In the genomic region with DNA sequence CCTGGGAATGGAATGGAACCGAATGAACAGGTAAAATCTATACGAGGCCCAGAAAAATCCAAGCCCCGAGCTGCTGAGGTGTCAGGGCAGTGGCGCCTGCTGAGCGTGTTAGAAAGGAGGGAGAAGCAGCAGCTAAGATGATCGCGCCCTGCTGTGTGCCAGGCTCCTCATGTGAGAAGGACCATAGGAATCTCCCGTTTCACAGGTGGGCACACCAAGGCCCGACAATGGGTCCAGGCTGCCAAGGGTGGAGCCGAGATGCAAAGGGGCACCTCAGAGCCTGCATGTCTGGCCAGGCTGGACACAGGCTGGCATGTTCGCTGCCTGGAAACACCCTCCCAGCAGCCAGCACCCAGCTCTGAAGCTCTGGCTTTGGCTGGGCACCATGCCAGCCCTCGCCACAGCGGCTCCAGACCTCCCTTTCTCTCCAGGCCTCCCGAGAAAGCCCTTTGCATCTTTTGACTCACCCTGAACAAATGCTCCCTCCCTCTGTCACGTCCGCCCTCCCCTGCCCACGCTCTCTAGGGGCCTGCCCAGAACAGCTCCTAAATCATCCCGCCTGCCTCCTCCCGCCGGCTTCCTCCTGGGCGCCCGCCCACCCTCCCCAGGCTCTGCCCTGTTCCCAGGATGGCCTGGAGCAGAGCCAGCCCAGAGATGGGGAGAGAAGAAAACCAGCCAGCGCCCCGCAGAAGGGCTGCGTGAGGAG, we compare ENCODE assay signal across 8 cellular contexts.
DNase-seq lines count a peak whose midpoint lies in the region; ATAC-seq and TF ChIP-seq lines count a peak whose summit lies in the region.

No MANE protein-coding gene starts in this region.

- H3K9me3 ChIP-seq in body of pancreas (no peaks in the 10 kb centered on the region), thymus (ENCODE audit: control insufficient read depth) (no peaks in the 10 kb centered on the region)

- peak; percentile 1 for DNase-seq in activated naive CD4-positive, alpha-beta T cell treated with anti-CD3 and anti-CD28 coated beads, Interleukin-2, amount 10 ng/mL, durations not matched to agents 7 days and 5 days
- DNase-seq in activated naive CD4-positive, alpha-beta T cell (lab: John Stamatoyannopoulos, UW), result no peak
- DNase-seq in NCI-H2171 (lab: John Stamatoyannopoulos, UW) (peak; percentile 91), body of pancreas (peak; percentile 44 to 73 (median 66)), kidney tubule cell (ENCODE audit: low spot score) (peak; percentile 99)
- no peak for DNase-seq in activated CD4-positive, alpha-beta memory T cell treated with anti-CD3 and anti-CD28 coated beads for 36 hours

- H3K4me3 Mint-ChIP-seq in activated naive CD4-positive, alpha-beta T cell treated with anti-CD3 and anti-CD28 coated beads, Interleukin-2, amount 10 ng/mL, durations not matched to agents 7 days and 5 days, result no peak overlapping the region
- H3K4me3 Mint-ChIP-seq in activated CD4-positive, alpha-beta memory T cell treated with anti-CD3 and anti-CD28 coated beads for 36 hours, result no peak overlapping the region

- intact Hi-C loops in body of pancreas (cut with DNase I), result no loop called here
- intact Hi-C loops in activated CD4-positive, alpha-beta memory T cell treated with anti-CD3 and anti-CD28 coated beads for 36 hours (cut with micrococcal nuclease), result no loop called here

- H3K4me1 Mint-ChIP-seq in activated naive CD4-positive, alpha-beta T cell treated with anti-CD3 and anti-CD28 coated beads, Interleukin-2, amount 10 ng/mL, durations not matched to agents 7 days and 5 days, result no peaks in the 10 kb centered on the region
- no peaks in the 10 kb centered on the region for H3K4me1 Mint-ChIP-seq in activated CD4-positive, alpha-beta memory T cell treated with anti-CD3 and anti-CD28 coated beads for 36 hours (ENCODE audit: low read depth)

- ATAC-seq in body of pancreas (peak; percentile 59), GM18909 (IDR thresholded peaks at IDR 0.05; ENCODE audit: poor library complexity, unreplicated experiment) (no peak)

- peaks cover 13% of the 10 kb centered on the region for H3K27me3 Mint-ChIP-seq in activated naive CD4-positive, alpha-beta T cell treated with anti-CD3 and anti-CD28 coated beads, Interleukin-2, amount 10 ng/mL, durations not matched to agents 7 days and 5 days
- no peaks in the 10 kb centered on the region for H3K27me3 Mint-ChIP-seq in activated CD4-positive, alpha-beta memory T cell treated with anti-CD3 and anti-CD28 coated beads for 36 hours

- POLR2A ChIA-PET in activated CD4-positive, alpha-beta memory T cell treated with anti-CD3 and anti-CD28 coated beads for 36 hours (lab: Charles Lee), result no interaction called here

- H3K27ac ChIP-seq in body of pancreas, result peak overlapping the region in 2 of 4 donors; percentile 34 to 43
- peak overlapping the region; percentile 62 for H3K27ac ChIP-seq in thymus (ENCODE audit: low read depth)

- TF ChIP-seq CTCF in body of pancreas (IDR thresholded peaks at IDR 0.05), result no peak

- H3K36me3 ChIP-seq in body of pancreas (replicated peaks in 1 of 2; ENCODE audit: insufficient read depth in 1 of 2, low read depth in 2 of 2) (no peaks in the 10 kb centered on the region), thymus (ENCODE audit: control insufficient read depth, insufficient read depth) (no peaks in the 10 kb centered on the region)

- WGBS in body of pancreas, 2 donors, result 58 to 61% methylated on average over 20 to 25 of the region's 25 CpGs
- WGBS in thymus, result 61% methylated on average over 25 of the region's 25 CpGs

- H3K4me3 ChIP-seq in body of pancreas, result no peak overlapping the region
- H3K4me3 ChIP-seq in thymus (ENCODE audit: low read length), result no peak overlapping the region

- CTCF ChIA-PET in activated naive CD4-positive, alpha-beta T cell treated with anti-CD3 and anti-CD28 coated beads, Interleukin-2, amount 10 ng/mL, durations not matched to agents 7 days and 5 days (lab: Charles Lee), result interaction anchor here (1.2 to 1.4 kb wide), 2 partner anchors 9 to 21 kb away, joined by 3 to 5 read pairs; no protein-coding TSS in a partner anchor
- CTCF ChIA-PET in activated CD4-positive, alpha-beta memory T cell treated with anti-CD3 and anti-CD28 coated beads for 36 hours (lab: Charles Lee), result interaction anchor here (1.0 to 4.1 kb wide), 4 partner anchors 21 to 221 kb away, joined by 3 to 11 read pairs (median 4); no protein-coding TSS in a partner anchor

- no peaks in the 10 kb centered on the region for H3K27me3 ChIP-seq in body of pancreas
- H3K27me3 ChIP-seq in thymus (ENCODE audit: control insufficient read depth, insufficient read depth), result peaks cover 3% of the 10 kb centered on the region

- no peaks in the 10 kb centered on the region for H3K36me3 Mint-ChIP-seq in activated naive CD4-positive, alpha-beta T cell treated with anti-CD3 and anti-CD28 coated beads, Interleukin-2, amount 10 ng/mL, durations not matched to agents 7 days and 5 days
- H3K36me3 Mint-ChIP-seq in activated CD4-positive, alpha-beta memory T cell treated with anti-CD3 and anti-CD28 coated beads for 36 hours, result no peaks in the 10 kb centered on the region

- H3K27ac Mint-ChIP-seq in activated naive CD4-positive, alpha-beta T cell treated with anti-CD3 and anti-CD28 coated beads, Interleukin-2, amount 10 ng/mL, durations not matched to agents 7 days and 5 days, result no peak overlapping the region
- H3K27ac Mint-ChIP-seq in activated CD4-positive, alpha-beta memory T cell treated with anti-CD3 and anti-CD28 coated beads for 36 hours, result no peak overlapping the region

- peaks cover 21% of the 10 kb centered on the region for H3K4me1 ChIP-seq in body of pancreas
- H3K4me1 ChIP-seq in thymus (ENCODE audit: control insufficient read depth, insufficient read depth, low read length), result no peaks in the 10 kb centered on the region

- H3K9me3 Mint-ChIP-seq in activated naive CD4-positive, alpha-beta T cell treated with anti-CD3 and anti-CD28 coated beads, Interleukin-2, amount 10 ng/mL, durations not matched to agents 7 days and 5 days, result no peaks in the 10 kb centered on the region
- H3K9me3 Mint-ChIP-seq in activated CD4-positive, alpha-beta memory T cell treated with anti-CD3 and anti-CD28 coated beads for 36 hours, result no peaks in the 10 kb centered on the region

- no peak for TF ChIP-seq POLR2A in body of pancreas (IDR thresholded peaks at IDR 0.05)

Comparison
In these comparisons a context has a peak if more than half of its experiments do, and no peak if none do; other contexts are left out.
1. DNase-seq: peak in activated naive CD4-positive, alpha-beta T cell treated with anti-CD3 and anti-CD28 coated beads, Interleukin-2, amount 10 ng/mL, durations not matched to agents 7 days and 5 days (single experiment), NCI-H2171 (single experiment), body of pancreas (4 of 4) and kidney tubule cell (single experiment); none in activated naive CD4-positive, alpha-beta T cell (0 of 4) and activated CD4-positive, alpha-beta memory T cell treated with anti-CD3 and anti-CD28 coated beads for 36 hours (single experiment).